ENCODE assay signal across 15 cellular contexts in the genomic region with DNA sequence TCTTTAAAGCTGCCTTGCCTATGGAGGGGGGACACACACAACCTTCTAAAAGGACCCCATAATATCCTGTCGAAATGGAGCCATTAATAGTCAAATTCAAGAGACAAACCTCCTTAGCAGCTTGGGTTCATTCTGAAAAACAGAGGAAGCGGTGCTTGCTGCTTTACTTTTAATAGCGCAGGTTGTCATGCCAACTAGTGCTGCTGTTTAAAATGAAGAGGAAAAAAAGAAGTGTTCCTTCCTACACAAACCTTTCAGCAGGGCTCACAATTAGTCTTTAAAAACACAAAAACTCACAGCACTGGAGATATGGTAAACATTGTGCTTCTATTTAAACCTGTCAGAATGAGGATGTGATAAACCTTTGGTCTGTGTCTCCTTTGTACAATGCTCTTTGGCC.
DNase-seq lines count a peak whose midpoint lies in the region; ATAC-seq, FAIRE-seq and TF ChIP-seq lines count a peak whose summit lies in the region.
"Had no signal": no experiment of that assay in that cellular context is flagged by ENCODE, and none has a peak within 500 bp of the region (broad histone marks: within the 10 kb centered on the region; RNA-seq: fewer than 3 reads in every experiment).

No MANE protein-coding gene starts in this region.

- TF ChIP-seq CTCF in dorsolateral prefrontal cortex (IDR thresholded peaks at IDR 0.05 in 54 of 56, conservative IDR thresholded peaks at IDR 0.05 in 2 of 56; ENCODE audit: low read depth in 1 of 56, partially characterized antibody in 56 of 56) (no peak), progenitor cell of endocrine pancreas (IDR thresholded peaks at IDR 0.05; ENCODE audit: unreplicated experiment) (no peak)

- H3K4me3 ChIP-seq in CD4-positive, CD25-positive, alpha-beta regulatory T cell (ENCODE audit: low read depth, low read length) = peak overlapping the region; percentile 4
- H3K4me3 ChIP-seq in dorsolateral prefrontal cortex = no peak overlapping the region

- peaks cover 3% of the 10 kb centered on the region for H3K36me3 Mint-ChIP-seq in CD4-positive, CD25-positive, alpha-beta regulatory T cell
- H3K36me3 Mint-ChIP-seq in progenitor cell of endocrine pancreas (ENCODE audit: insufficient read depth) = peaks cover 23% of the 10 kb centered on the region

- DNase-seq in CD4-positive, CD25-positive, alpha-beta regulatory T cell = peak in 2 of 3 donors; percentile 20 to 39
- DNase-seq in MV-4-11 (lab: John Stamatoyannopoulos, UW) = peak; percentile 75
- DNase-seq in dorsolateral prefrontal cortex = no peak
- DNase-seq in progenitor cell of endocrine pancreas (ENCODE audit: low spot score, unreplicated experiment) = no peak
- DNase-seq in effector CD8-positive, alpha-beta T cell (lab: John Stamatoyannopoulos, UW) = no peak
- no peak for DNase-seq in SKM-1 (lab: John Stamatoyannopoulos, UW; ENCODE audit: unreplicated experiment)
- no peak for DNase-seq in GM12892 (ENCODE audit: insufficient read length)
- DNase-seq: activated effector memory CD4-positive, alpha-beta T cell treated with Interleukin-2 at 50 U/mL for 16 hours; DMS53; left cardiac atrium; NCI-H2171; stimulated activated CD4-positive, alpha-beta T cell treated with anti-CD3 and anti-CD28 coated beads, Interleukin-4, amount 100 ng/mL, for 1 hour had no signal

- H3K36me3 ChIP-seq in CD4-positive, CD25-positive, alpha-beta regulatory T cell (ENCODE audit: control insufficient read depth, insufficient read depth, low read length) = no peaks in the 10 kb centered on the region

- H3K27me3 ChIP-seq in CD4-positive, CD25-positive, alpha-beta regulatory T cell (ENCODE audit: control insufficient read depth, insufficient read depth, low read length) = no peaks in the 10 kb centered on the region
- H3K27me3 ChIP-seq in dorsolateral prefrontal cortex = no peaks in the 10 kb centered on the region

- FAIRE-seq in GM12892 (lab: Jason Lieb, UNC) = no peak
- FAIRE-seq: astrocyte, H1 had no signal

- H3K4me1 Mint-ChIP-seq in CD4-positive, CD25-positive, alpha-beta regulatory T cell = peaks cover 21 to 43% (median 35%) of the 10 kb centered on the region in 4 donors
- no peaks in the 10 kb centered on the region for H3K4me1 Mint-ChIP-seq in progenitor cell of endocrine pancreas (ENCODE audit: low read depth)

- peak overlapping the region in 3 of 4 donors; percentile 7 to 65 (median 61) for H3K4me3 Mint-ChIP-seq in CD4-positive, CD25-positive, alpha-beta regulatory T cell
- H3K4me3 Mint-ChIP-seq in progenitor cell of endocrine pancreas (ENCODE audit: low read depth) = no peak overlapping the region

- peak overlapping the region; percentile 33 to 88 (median 87) for H3K27ac Mint-ChIP-seq in CD4-positive, CD25-positive, alpha-beta regulatory T cell
- H3K27ac Mint-ChIP-seq in progenitor cell of endocrine pancreas = peak overlapping the region; percentile 39

- peaks cover 0 to 6% (median 2%) of the 10 kb centered on the region in 7 donors for H3K9me3 Mint-ChIP-seq in CD4-positive, CD25-positive, alpha-beta regulatory T cell
- peaks cover 11% of the 10 kb centered on the region for H3K9me3 Mint-ChIP-seq in progenitor cell of endocrine pancreas (ENCODE audit: low read depth)

- H3K27me3 Mint-ChIP-seq in CD4-positive, CD25-positive, alpha-beta regulatory T cell = no peaks in the 10 kb centered on the region
- no peaks in the 10 kb centered on the region for H3K27me3 Mint-ChIP-seq in progenitor cell of endocrine pancreas

- no peak for TF ChIP-seq POLR2A in GM12892 (IDR thresholded peaks at IDR 0.05; ENCODE audit: low read depth, low read length)

- ATAC-seq in CD4-positive, CD25-positive, alpha-beta regulatory T cell (ENCODE audit: low read depth in 2 of 2) = peak; percentile 50 to 68
- no peak for ATAC-seq in GM21381 (IDR thresholded peaks at IDR 0.05; ENCODE audit: unreplicated experiment)

- intact Hi-C loops in dorsolateral prefrontal cortex (cut with DNase I) = no loop called here

- peak overlapping the region; percentile 15 for H3K27ac ChIP-seq in CD4-positive, CD25-positive, alpha-beta regulatory T cell (ENCODE audit: insufficient read depth, low read length, poor library complexity, severe bottlenecking)
- H3K27ac ChIP-seq in dorsolateral prefrontal cortex = peak overlapping the region in 56 of 59 donors; percentile 22 to 92 (median 79)

- H3K9me3 ChIP-seq in CD4-positive, CD25-positive, alpha-beta regulatory T cell (ENCODE audit: control insufficient read depth in 2 of 2, low read length in 2 of 2) = peaks cover 0 to 5% of the 10 kb centered on the region in 2 experiments

- H3K4me1 ChIP-seq in CD4-positive, CD25-positive, alpha-beta regulatory T cell (ENCODE audit: control insufficient read depth, insufficient read depth, low read length, poor library complexity, severe bottlenecking) = peaks cover 9% of the 10 kb centered on the region

Comparison
In these comparisons a context has a peak if more than half of its experiments do, and no peak if none do; other contexts are left out.
1. DNase-seq: peak in CD4-positive, CD25-positive, alpha-beta regulatory T cell (2 of 3) and MV-4-11 (single experiment); none in dorsolateral prefrontal cortex (0 of 10), progenitor cell of endocrine pancreas (single experiment), effector CD8-positive, alpha-beta T cell (single experiment), SKM-1 (single experiment) and GM12892 (single experiment).